In genomic region chr4:117986331-117986730, GRCh38 we compare ENCODE assay signal across 32 cellular contexts. TPM values are rescaled to one million over a fixed set of nuclear protein-coding genes. Genes with fewer than 3 reads are reported as not detected.
"Had no signal": no experiment of that assay in that cellular context is flagged by ENCODE, and none has a peak within 500 bp of the region (broad histone marks: within the 10 kb centered on the region; RNA-seq: fewer than 3 reads in every experiment).

No MANE protein-coding gene starts in this region.

- H3K4me1 Mint-ChIP-seq: activated T-helper 17 cell treated with anti-CD3 and anti-CD28 coated beads, Interleukin-2, amount 50 U/mL, for 72 hours had no signal

- H3K36me3 ChIP-seq: adrenal gland, Peyer's patch had no signal

- H3K9me3 Mint-ChIP-seq: activated CD4-positive, alpha-beta T cell treated with anti-CD3 and anti-CD28 coated beads, Interleukin-2, amount 10 ng/mL, durations not matched to agents 24 days and 14 days; activated CD8-positive, alpha-beta T cell treated with anti-CD3 and anti-CD28 coated beads for 36 hours; activated T-helper 17 cell treated with anti-CD3 and anti-CD28 coated beads, Interleukin-2, amount 50 U/mL, for 72 hours had no signal

- H3K27me3 Mint-ChIP-seq: activated CD4-positive, alpha-beta T cell treated with anti-CD3 and anti-CD28 coated beads, Interleukin-2, amount 10 ng/mL, durations not matched to agents 24 days and 14 days; activated T-helper 17 cell treated with anti-CD3 and anti-CD28 coated beads, Interleukin-2, amount 50 U/mL, for 72 hours; brain had no signal

- H3K4me3 ChIP-seq: adrenal gland, Peyer's patch had no signal

- H3K36me3 Mint-ChIP-seq: activated naive CD4-positive, alpha-beta T cell treated with anti-CD3 and anti-CD28 coated beads, Interleukin-2, amount 50 U/mL, for 72 hours; brain had no signal

- H3K4me3 Mint-ChIP-seq: activated CD4-positive, alpha-beta T cell treated with anti-CD3 and anti-CD28 coated beads, Interleukin-2, amount 10 ng/mL, durations not matched to agents 24 days and 14 days; activated CD8-positive, alpha-beta T cell treated with anti-CD3 and anti-CD28 coated beads for 36 hours; activated T-cell treated with anti-CD3 and anti-CD28 coated beads, Interleukin-2, amount 50 U/mL, for 72 hours; activated T-helper 17 cell treated with anti-CD3 and anti-CD28 coated beads, Interleukin-2, amount 50 U/mL, for 72 hours; brain had no signal

- H3K9me3 ChIP-seq: adrenal gland, Peyer's patch had no signal

- DNase-seq: activated CD4-positive, alpha-beta T cell treated with anti-CD3 and anti-CD28 coated beads, Interleukin-2, amount 10 ng/mL, durations not matched to agents 24 days and 14 days; activated CD4-positive, alpha-beta T cell treated with anti-CD3 and anti-CD28 coated beads, Interleukin-2, amount 50 U/mL, for 4 hours; activated CD8-positive, alpha-beta T cell treated with anti-CD3 and anti-CD28 coated beads for 36 hours; activated effector memory CD4-positive, alpha-beta T cell treated with anti-CD3 and anti-CD28 coated beads, Interleukin-2, amount 50 U/mL, for 16 hours; activated naive CD4-positive, alpha-beta T cell treated with Interleukin-2 at 50 U/mL for 16 hours; activated T-cell treated with anti-CD3 and anti-CD28 coated beads, Interleukin-2, amount 50 U/mL, for 1 hour; activated T-cell treated with anti-CD3 and anti-CD28 coated beads, Interleukin-2, amount 50 U/mL, for 72 hours; adrenal gland; cerebellar nuclear complex; KG1; NCI-H1105; NCI-H1417 treated with DMSO at 0.1 percent for 48 hours; NCI-H187 treated with DMSO at 0.1 percent for 48 hours; NCI-H2081; NCI-H345; NCI-H524 treated with DMSO at 0.1 percent for 48 hours; PC-3; Peyer's patch; RPMI8226; SIG-M5; T-helper 1 cell; T-helper 2 cell; T-helper 9 cell had no signal

- ATAC-seq: activated CD8-positive, alpha-beta T cell treated with anti-CD3 and anti-CD28 coated beads for 36 hours; activated naive CD4-positive, alpha-beta T cell treated with anti-CD3 and anti-CD28 coated beads, Interleukin-2, amount 50 U/mL, for 72 hours; activated T-cell treated with anti-CD3 and anti-CD28 coated beads, Interleukin-2, amount 50 U/mL, for 72 hours; activated T-helper 17 cell treated with anti-CD3 and anti-CD28 coated beads, Interleukin-2, amount 50 U/mL, for 72 hours; PC-3; SK-N-SH treated with all-trans-retinoic acid at 6 μM for 48 hours had no signal

- H3K27ac Mint-ChIP-seq: activated CD4-positive, alpha-beta T cell treated with anti-CD3 and anti-CD28 coated beads, Interleukin-2, amount 10 ng/mL, durations not matched to agents 24 days and 14 days; activated CD8-positive, alpha-beta T cell treated with anti-CD3 and anti-CD28 coated beads for 36 hours; activated naive CD4-positive, alpha-beta T cell treated with anti-CD3 and anti-CD28 coated beads, Interleukin-2, amount 50 U/mL, for 72 hours; activated T-cell treated with anti-CD3 and anti-CD28 coated beads, Interleukin-2, amount 50 U/mL, for 72 hours; activated T-helper 17 cell treated with anti-CD3 and anti-CD28 coated beads, Interleukin-2, amount 50 U/mL, for 72 hours; brain had no signal

- H3K27ac ChIP-seq: adrenal gland, Peyer's patch had no signal

- H3K4me1 ChIP-seq: adrenal gland, Peyer's patch had no signal

- H3K27me3 ChIP-seq: adrenal gland, Peyer's patch had no signal

RNA-seq across cellular contexts. Expression of gene NDST3, which starts 48.0 kb away (rescaled TPM):
- total RNA-seq: activated CD4-positive, alpha-beta T cell treated with anti-CD3 and anti-CD28 coated beads, Interleukin-2, amount 10 ng/mL, durations not matched to agents 24 days and 14 days; activated CD8-positive, alpha-beta memory T cell treated with anti-CD3 and anti-CD28 coated beads for 36 hours; activated CD8-positive, alpha-beta T cell treated with anti-CD3 and anti-CD28 coated beads for 36 hours; activated naive CD4-positive, alpha-beta T cell treated with anti-CD3 and anti-CD28 coated beads, Interleukin-2, amount 50 U/mL, for 72 hours; activated T-cell treated with anti-CD3 and anti-CD28 coated beads, Interleukin-2, amount 50 U/mL, for 72 hours; activated T-helper 17 cell treated with anti-CD3 and anti-CD28 coated beads, Interleukin-2, amount 50 U/mL, for 72 hours; bronchial epithelial cell; LHCN-M2; NCI-H460; Peyer's patch; SK-MEL-5 had no signal
